ENCODE assay signal across 35 cellular contexts in genomic region chr11:35327829-35328228, GRCh38.
"Had no signal": no experiment of that assay in that cellular context is flagged by ENCODE, and none has a peak within 500 bp of the region (broad histone marks: within the 10 kb centered on the region; RNA-seq: fewer than 3 reads in every experiment).

No MANE protein-coding gene starts in this region.

- H3K9me3 ChIP-seq: MG63 had no signal

- H3K36me3 ChIP-seq: brain microvascular endothelial cell, MG63 had no signal

- H3K27ac ChIP-seq: brain microvascular endothelial cell, PC-9, RWPE1 had no signal

- H3K36me3 Mint-ChIP-seq: activated naive CD8-positive, alpha-beta T cell treated with anti-CD3 and anti-CD28 coated beads for 36 hours had no signal

- FAIRE-seq: colon, RCC 7860, TTC549 had no signal

- ATAC-seq: activated CD8-positive, alpha-beta T cell treated with anti-CD3 and anti-CD28 coated beads for 36 hours; activated T-cell treated with anti-CD3 and anti-CD28 coated beads, Interleukin-2, amount 50 U/mL, for 72 hours; activated T-helper 17 cell treated with anti-CD3 and anti-CD28 coated beads, Interleukin-2, amount 50 U/mL, for 72 hours; Right ventricle myocardium inferior; SK-N-SH treated with all-trans-retinoic acid at 6 μM for 48 hours had no signal

- H3K4me2 ChIP-seq: PC-9 had no signal

- H3K4me3 Mint-ChIP-seq: activated CD8-positive, alpha-beta T cell treated with anti-CD3 and anti-CD28 coated beads for 36 hours; activated naive CD8-positive, alpha-beta T cell treated with anti-CD3 and anti-CD28 coated beads for 36 hours; activated T-cell treated with anti-CD3 and anti-CD28 coated beads, Interleukin-2, amount 50 U/mL, for 72 hours; activated T-helper 17 cell treated with anti-CD3 and anti-CD28 coated beads, Interleukin-2, amount 50 U/mL, for 72 hours; T-helper 2 cell treated with Interferon-gamma antibody and Interleukin-4, amounts not matched to agents 5 μg/mL and 100 μg/mL, for 36 hours had no signal

- DNase-seq: activated CD4-positive, alpha-beta T cell treated with anti-CD3 and anti-CD28 coated beads, Interleukin-2, amount 50 U/mL, for 1 hour; activated CD8-positive, alpha-beta T cell treated with anti-CD3 and anti-CD28 coated beads for 36 hours; activated effector memory CD4-positive, alpha-beta T cell treated with anti-CD3 and anti-CD28 coated beads, Interleukin-2, amount 50 U/mL, for 16 hours; activated naive CD4-positive, alpha-beta T cell; activated naive CD4-positive, alpha-beta T cell treated with anti-CD3 and anti-CD28 coated beads, Interleukin-2, amount 50 U/mL, for 16 hours; activated naive CD8-positive, alpha-beta T cell treated with anti-CD3 and anti-CD28 coated beads for 36 hours; activated T-cell treated with anti-CD3 and anti-CD28 coated beads, Interleukin-2, amount 50 U/mL, for 1 hour; activated T-cell treated with anti-CD3 and anti-CD28 coated beads, Interleukin-2, amount 50 U/mL, for 72 hours; amniotic stem cell; aorta; brain microvascular endothelial cell; central memory CD4-positive, alpha-beta T cell; Kasumi-1; MG63; NCI-H1092 treated with DMSO at 0.1 percent for 48 hours; NCI-H1417; NCI-H146; NCI-H187; NCI-H2029 treated with DMSO at 0.1 percent for 48 hours; NCI-H2107; NCI-H2171; NCI-H510A; NCI-H526; NCI-H748 treated with DMSO at 0.1 percent for 48 hours; NK-92 treated with Interleukin-12 subunit alpha and Interleukin-12 subunit beta, amount 100 ng/mL, for 24 hours; PC-9; SIG-M5 had no signal

- H3K27ac Mint-ChIP-seq: activated CD8-positive, alpha-beta T cell treated with anti-CD3 and anti-CD28 coated beads for 36 hours; activated naive CD8-positive, alpha-beta T cell treated with anti-CD3 and anti-CD28 coated beads for 36 hours; activated T-cell treated with anti-CD3 and anti-CD28 coated beads, Interleukin-2, amount 50 U/mL, for 72 hours; activated T-helper 17 cell treated with anti-CD3 and anti-CD28 coated beads, Interleukin-2, amount 50 U/mL, for 72 hours; T-helper 2 cell treated with Interferon-gamma antibody and Interleukin-4, amounts not matched to agents 5 μg/mL and 100 μg/mL, for 36 hours had no signal

- H3K4me3 ChIP-seq: MG63, PC-9 had no signal

- H3K27me3 Mint-ChIP-seq: activated CD8-positive, alpha-beta T cell treated with anti-CD3 and anti-CD28 coated beads for 36 hours; activated naive CD8-positive, alpha-beta T cell treated with anti-CD3 and anti-CD28 coated beads for 36 hours; activated T-helper 17 cell treated with anti-CD3 and anti-CD28 coated beads, Interleukin-2, amount 50 U/mL, for 72 hours had no signal

- H3K27me3 ChIP-seq: brain microvascular endothelial cell, MG63 had no signal

- H2AFZ ChIP-seq: PC-9 had no signal
